Comparison of ENCODE assay signal across 32 cellular contexts in genomic region chr12:28781671-28782652, GRCh38.
DNase-seq lines count a peak whose midpoint lies in the region; ATAC-seq, FAIRE-seq and TF ChIP-seq lines count a peak whose summit lies in the region.
"Had no signal": no experiment of that assay in that cellular context is flagged by ENCODE, and none has a peak within 500 bp of the region (broad histone marks: within the 10 kb centered on the region; RNA-seq: fewer than 3 reads in every experiment).

No MANE protein-coding gene starts in this region.

- no peak overlapping the region for H3K4me3 Mint-ChIP-seq in GM23338
- H3K4me3 Mint-ChIP-seq: activated CD4-positive, alpha-beta memory T cell treated with anti-CD3 and anti-CD28 coated beads for 36 hours; activated naive CD8-positive, alpha-beta T cell treated with anti-CD3 and anti-CD28 coated beads, Interleukin-2, amount 50 U/mL, for 24 hours; activated T-cell treated with anti-CD3 and anti-CD28 coated beads, Interleukin-2, amount 50 U/mL, for 72 hours; dendritic cell treated with granulocyte-macrophage colony-stimulating factor and Interleukin-4, amounts not matched to agents 40 ng/mL and 50 ng/mL, for 4 days; endodermal cell; HFFc6; IgD-negative memory B cell; mesothelial cell of epicardium; stimulated activated naive CD8-positive, alpha-beta T cell treated with anti-CD3 and anti-CD28 coated beads, Interleukin-15, amount 100 ng/mL, for 72 hours had no signal

- no peak overlapping the region for H2BK15ac ChIP-seq in H1 (ENCODE audit: low read length)

- H3K27ac ChIP-seq in GM23338 (ENCODE audit: low read depth) = no peak overlapping the region
- no peak overlapping the region for H3K27ac ChIP-seq in H1 (ENCODE audit: low read depth, low read length)
- peak overlapping the region; percentile 34 for H3K27ac ChIP-seq in lower lobe of right lung
- H3K27ac ChIP-seq in body of pancreas = no peak overlapping the region
- H3K27ac ChIP-seq: BLaER1 treated with 17β-estradiol and CSF1 and Interleukin-3, amounts not matched to agents 10 nM and 100 nM; esophagus muscularis mucosa; gastrocnemius medialis; SK-N-MC had no signal

- H3K27me3 ChIP-seq in GM23338 (ENCODE audit: insufficient read depth) = no peaks in the 10 kb centered on the region
- no peaks in the 10 kb centered on the region for H3K27me3 ChIP-seq in H1 (replicated peaks in 1 of 4; ENCODE audit: control insufficient read depth in 3 of 4, extremely low read depth in 1 of 4, insufficient read depth in 3 of 4, low read length in 3 of 4)
- H3K27me3 ChIP-seq in lower lobe of right lung (ENCODE audit: low read depth) = no peaks in the 10 kb centered on the region
- H3K27me3 ChIP-seq in body of pancreas = no peaks in the 10 kb centered on the region
- H3K27me3 ChIP-seq: BLaER1 treated with 17β-estradiol and CSF1 and Interleukin-3, amounts not matched to agents 10 nM and 100 nM; esophagus muscularis mucosa; gastrocnemius medialis; left lung had no signal

- TF ChIP-seq POLR2A in H1 (IDR thresholded peaks at IDR 0.05; ENCODE audit: control extremely low read depth in 1 of 2, low read depth in 2 of 2, low read length in 2 of 2) = no peak
- no peak for TF ChIP-seq POLR2A in body of pancreas (IDR thresholded peaks at IDR 0.05)

- H3K4me1 ChIP-seq in GM23338 (ENCODE audit: insufficient read depth) (no peaks in the 10 kb centered on the region), H1 (replicated peaks in 1 of 4; ENCODE audit: control insufficient read depth in 3 of 4, insufficient read depth in 4 of 4, low read length in 3 of 4) (peaks cover 0 to 3% (median under 1%) of the 10 kb centered on the region in 4 experiments; a peak in 2 of 7 replicates), lower lobe of right lung (no peaks in the 10 kb centered on the region), body of pancreas (no peaks in the 10 kb centered on the region)
- H3K4me1 ChIP-seq: Caco-2, esophagus muscularis mucosa, gastrocnemius medialis, left lung had no signal

- no peak for TF ChIP-seq RAD21 in H1 (IDR thresholded peaks at IDR 0.05 in 1 of 2, conservative IDR thresholded peaks at IDR 0.05 in 1 of 2; ENCODE audit: low read depth in 2 of 2, low read length in 2 of 2)

- peaks cover 5% of the 10 kb centered on the region for H3K4me1 Mint-ChIP-seq in GM23338
- H3K4me1 Mint-ChIP-seq: IgD-negative memory B cell; stimulated activated naive CD8-positive, alpha-beta T cell treated with anti-CD3 and anti-CD28 coated beads, Interleukin-15, amount 100 ng/mL, for 72 hours had no signal

- H3K27ac Mint-ChIP-seq in GM23338 = no peak overlapping the region
- H3K27ac Mint-ChIP-seq: activated CD4-positive, alpha-beta memory T cell treated with anti-CD3 and anti-CD28 coated beads for 36 hours; activated naive CD8-positive, alpha-beta T cell treated with anti-CD3 and anti-CD28 coated beads, Interleukin-2, amount 50 U/mL, for 24 hours; activated T-cell treated with anti-CD3 and anti-CD28 coated beads, Interleukin-2, amount 50 U/mL, for 72 hours; dendritic cell treated with granulocyte-macrophage colony-stimulating factor and Interleukin-4, amounts not matched to agents 40 ng/mL and 50 ng/mL, for 4 days; endodermal cell; HFFc6; IgD-negative memory B cell; mesothelial cell of epicardium; stimulated activated naive CD8-positive, alpha-beta T cell treated with anti-CD3 and anti-CD28 coated beads, Interleukin-15, amount 100 ng/mL, for 72 hours had no signal

- H2BK20ac ChIP-seq in H1 (ENCODE audit: low read length) = no peak overlapping the region

- no peak overlapping the region for H4K91ac ChIP-seq in H1 (replicated peaks; ENCODE audit: insufficient read length, low read length)

- no peak overlapping the region for H4K8ac ChIP-seq in H1 (ENCODE audit: extremely low read depth, insufficient read depth, low read length)

- H2AK5ac ChIP-seq in H1 (ENCODE audit: low read depth, low read length) = no peak overlapping the region

- H3K9me3 Mint-ChIP-seq in GM23338 = no peaks in the 10 kb centered on the region
- H3K9me3 Mint-ChIP-seq: activated CD4-positive, alpha-beta memory T cell treated with anti-CD3 and anti-CD28 coated beads for 36 hours; activated naive CD8-positive, alpha-beta T cell treated with anti-CD3 and anti-CD28 coated beads, Interleukin-2, amount 50 U/mL, for 24 hours; endodermal cell had no signal

- H3K9me2 ChIP-seq in GM23338 (ENCODE audit: insufficient read depth) = no peaks in the 10 kb centered on the region; the same call in 1 of the 2 replicates

- no peak overlapping the region for H2BK120ac ChIP-seq in H1 (replicated peaks; ENCODE audit: low read depth, low read length)

- WGBS in H1 (ENCODE audit: extremely low coverage in 1 of 2, insufficient coverage in 1 of 2, insufficient read length in 1 of 2, insufficient replicate concordance in 2 of 2, low coverage in 1 of 2, low lambda C conversion rate in 2 of 2, missing lambda C conversion rate in 1 of 2), 2 experiments = 89% methylated on average over 10 of the region's 10 CpGs; no CpG with 5 or more reads in 1 of the 2 experiments
- 54% methylated on average over 10 of the region's 10 CpGs for WGBS in body of pancreas, 2 donors

- TF ChIP-seq EP300 in H1 (IDR thresholded peaks at IDR 0.05; ENCODE audit: borderline replicate concordance in 1 of 2, low read depth in 2 of 2, low read length in 2 of 2) = no peak

- intact Hi-C loops in lower lobe of right lung (cut with DNase I) (no loop called here), body of pancreas (cut with DNase I) (no loop called here)

- no peak overlapping the region for H3K4ac ChIP-seq in H1 (replicated peaks; ENCODE audit: insufficient read length, low read depth, low read length)

- H3K79me1 ChIP-seq in H1 (ENCODE audit: low read depth, low read length) = no peaks in the 10 kb centered on the region

- H3K79me2 ChIP-seq in GM23338 (replicated peaks; ENCODE audit: insufficient read depth) (no peaks in the 10 kb centered on the region), H1 (ENCODE audit: control insufficient read depth in 1 of 2, insufficient read depth in 2 of 2, low read length in 2 of 2) (no peaks in the 10 kb centered on the region)

- H3K23ac ChIP-seq in H1 (ENCODE audit: insufficient read length) = peak overlapping the region; percentile 43

- H3K9me3 ChIP-seq in H1 (ENCODE audit: insufficient read depth in 2 of 2, low read depth in 1 of 2, low read length in 1 of 2) = no peaks in the 10 kb centered on the region
- no peaks in the 10 kb centered on the region for H3K9me3 ChIP-seq in lower lobe of right lung
- no peaks in the 10 kb centered on the region for H3K9me3 ChIP-seq in body of pancreas
- H3K9me3 ChIP-seq: BLaER1 treated with 17β-estradiol and CSF1 and Interleukin-3, amounts not matched to agents 10 nM and 100 nM; Caco-2; esophagus muscularis mucosa; gastrocnemius medialis; left lung had no signal

- H4K5ac ChIP-seq in H1 (ENCODE audit: insufficient read length, low read depth, low read length) = no peak overlapping the region

- H3K23me2 ChIP-seq in H1 (ENCODE audit: low read depth, low read length) = no peaks in the 10 kb centered on the region

- no peak overlapping the region for H3K9ac ChIP-seq in H1 (replicated peaks in 1 of 4; ENCODE audit: extremely low read depth in 1 of 4, low read depth in 3 of 4, low read length in 3 of 4)
- H3K9ac ChIP-seq: BLaER1 treated with 17β-estradiol and CSF1 and Interleukin-3, amounts not matched to agents 10 nM and 100 nM had no signal

- POLR2A ChIA-PET in H1 (lab: Charles Lee; ENCODE audit: partially characterized antibody) = no interaction called here

- DNase-seq in COLO829 (ENCODE audit: low spot score) (peak; percentile 59), GM23338 (ENCODE audit: low spot score) (no peak), H1 (ENCODE audit: low read depth in 1 of 2, low spot score in 2 of 2) (no peak), lower lobe of right lung (no peak), ureter (ENCODE audit: low spot score) (no peak), body of pancreas (no peak)
- no peak for DNase-seq in activated CD4-positive, alpha-beta T cell treated with anti-CD3 and anti-CD28 coated beads, Interleukin-2, amount 50 U/mL, for 1 hour
- DNase-seq: activated CD4-positive, alpha-beta memory T cell treated with anti-CD3 and anti-CD28 coated beads for 36 hours; activated CD4-positive, CD25-positive, alpha-beta regulatory T cell treated with anti-CD3 and anti-CD28 coated beads, Interleukin-2, amount 50 U/mL, for 72 hours; activated naive CD4-positive, alpha-beta T cell; activated naive CD8-positive, alpha-beta T cell treated with anti-CD3 and anti-CD28 coated beads, Interleukin-2, amount 50 U/mL, for 24 hours; activated T-cell treated with anti-CD3 and anti-CD28 coated beads, Interleukin-2, amount 50 U/mL, for 72 hours; Caco-2; DND-41; endodermal cell; gastrocnemius medialis; HFFc6; left lung; NCI-H2107; NCI-H446; NCI-H748 treated with DMSO at 0.1 percent for 48 hours; stimulated activated CD4-positive, alpha-beta T cell treated with anti-CD3 and anti-CD28 coated beads, Interleukin-12 subunit alpha, Interleukin-12 subunit beta, amount 100 ng/mL, for 4 hours; stimulated activated CD4-positive, alpha-beta T cell treated with anti-CD3 and anti-CD28 coated beads, Interleukin-2, amount 100 ng/mL, for 48 hours; stimulated activated naive CD8-positive, alpha-beta T cell treated with anti-CD3 and anti-CD28 coated beads, Interleukin-15, amount 100 ng/mL, for 72 hours had no signal

- 0 out of 2 replicates have a peak overlapping the region, but pooled peaks have one; percentile 14 for H2AFZ ChIP-seq in GM23338
- H2AFZ ChIP-seq in H1 (ENCODE audit: low read length) = no peak overlapping the region

- H3K14ac ChIP-seq in H1 (ENCODE audit: insufficient read length) = no peak overlapping the region

- H3K18ac ChIP-seq in H1 (ENCODE audit: extremely low read depth, low read length) = no peak overlapping the region

- ATAC-seq in GM23338 (no peak), lower lobe of right lung (peak in 1 of 2 donors; percentile 43), body of pancreas (no peak)
- ATAC-seq: activated naive CD8-positive, alpha-beta T cell treated with anti-CD3 and anti-CD28 coated beads, Interleukin-2, amount 50 U/mL, for 24 hours; activated T-cell treated with anti-CD3 and anti-CD28 coated beads, Interleukin-2, amount 50 U/mL, for 72 hours; gastrocnemius medialis; left lung; sciatic nerve; stimulated activated naive CD8-positive, alpha-beta T cell treated with anti-CD3 and anti-CD28 coated beads, Interleukin-15, amount 100 ng/mL, for 72 hours had no signal

- no peak overlapping the region for H3K56ac ChIP-seq in H1 (replicated peaks; ENCODE audit: insufficient read length, low read depth, low read length)

- H2BK12ac ChIP-seq in H1 (ENCODE audit: low read depth, low read length) = no peak overlapping the region

- H3K4me2 ChIP-seq in GM23338 (no peak overlapping the region), H1 (ENCODE audit: insufficient read depth in 1 of 2, low read depth in 2 of 2, low read length in 2 of 2) (no peak overlapping the region)
- H3K4me2 ChIP-seq: BLaER1 treated with 17β-estradiol and CSF1 and Interleukin-3, amounts not matched to agents 10 nM and 100 nM had no signal

- H2BK5ac ChIP-seq in H1 (ENCODE audit: low read depth, low read length) = no peak overlapping the region

- TF ChIP-seq CTCF in GM23338 (conservative IDR thresholded peaks at IDR 0.05; ENCODE audit: low read depth in 2 of 2) (no peak), H1 (IDR thresholded peaks at IDR 0.05; ENCODE audit: control extremely low read depth in 1 of 3, insufficient read depth in 1 of 3, low read depth in 1 of 3, low read length in 3 of 3) (no peak), lower lobe of right lung (IDR thresholded peaks at IDR 0.05) (no peak), body of pancreas (IDR thresholded peaks at IDR 0.05) (no peak)

- H3K36me3 Mint-ChIP-seq in GM23338 (ENCODE audit: low read depth) = no peaks in the 10 kb centered on the region
- H3K36me3 Mint-ChIP-seq: activated CD4-positive, alpha-beta memory T cell treated with anti-CD3 and anti-CD28 coated beads for 36 hours; mesothelial cell of epicardium had no signal

- no peak for FAIRE-seq in H1 (lab: Jason Lieb, UNC)
- FAIRE-seq: TTC549 had no signal

- H4K20me1 ChIP-seq in GM23338 (replicated peaks; ENCODE audit: insufficient read depth) = no peaks in the 10 kb centered on the region
- H4K20me1 ChIP-seq in H1 (replicated peaks in 1 of 2; ENCODE audit: control insufficient read depth in 1 of 2, insufficient read depth in 2 of 2, low read length in 2 of 2) = no peaks in the 10 kb centered on the region
- H4K20me1 ChIP-seq: BLaER1 treated with 17β-estradiol and CSF1 and Interleukin-3, amounts not matched to agents 10 nM and 100 nM had no signal

- H3K27me3 Mint-ChIP-seq in GM23338 (ENCODE audit: insufficient read depth, low read depth, poor library complexity) = no peaks in the 10 kb centered on the region
- H3K27me3 Mint-ChIP-seq: dendritic cell treated with granulocyte-macrophage colony-stimulating factor and Interleukin-4, amounts not matched to agents 40 ng/mL and 50 ng/mL, for 4 days; IgD-negative memory B cell had no signal

- CTCF ChIA-PET in H1 (lab: Charles Lee; ENCODE audit: partially characterized antibody) = interaction anchor here (1.2 kb wide), 1 partner anchor 10 kb away, joined by 5 read pairs; no protein-coding TSS in a partner anchor

- H3K4me3 ChIP-seq in GM23338 = no peak overlapping the region
- H3K4me3 ChIP-seq in H1 (ENCODE audit: extremely low read depth in 1 of 4, insufficient read depth in 2 of 4, low read depth in 3 of 4, low read length in 4 of 4) = no peak overlapping the region
- H3K4me3 ChIP-seq in lower lobe of right lung = no peak overlapping the region
- H3K4me3 ChIP-seq in body of pancreas = no peak overlapping the region
- H3K4me3 ChIP-seq: BLaER1 treated with 17β-estradiol and CSF1 and Interleukin-3, amounts not matched to agents 10 nM and 100 nM; esophagus muscularis mucosa; gastrocnemius medialis; left lung; SK-N-MC had no signal

- H3F3A ChIP-seq in GM23338 (replicated peaks; ENCODE audit: low read depth) = no peaks in the 10 kb centered on the region

- H3K36me3 ChIP-seq in GM23338 (ENCODE audit: insufficient read depth) (no peaks in the 10 kb centered on the region), H1 (ENCODE audit: control insufficient read depth in 2 of 4, insufficient read depth in 4 of 4, low read length in 3 of 4) (no peaks in the 10 kb centered on the region), lower lobe of right lung (no peaks in the 10 kb centered on the region), body of pancreas (replicated peaks in 1 of 2; ENCODE audit: insufficient read depth in 1 of 2, low read depth in 2 of 2) (no peaks in the 10 kb centered on the region)
- H3K36me3 ChIP-seq: BLaER1 treated with 17β-estradiol and CSF1 and Interleukin-3, amounts not matched to agents 10 nM and 100 nM; esophagus muscularis mucosa; gastrocnemius medialis; left lung had no signal
